Comparison of ENCODE assay signal across 14 cellular contexts in the genomic region with DNA sequence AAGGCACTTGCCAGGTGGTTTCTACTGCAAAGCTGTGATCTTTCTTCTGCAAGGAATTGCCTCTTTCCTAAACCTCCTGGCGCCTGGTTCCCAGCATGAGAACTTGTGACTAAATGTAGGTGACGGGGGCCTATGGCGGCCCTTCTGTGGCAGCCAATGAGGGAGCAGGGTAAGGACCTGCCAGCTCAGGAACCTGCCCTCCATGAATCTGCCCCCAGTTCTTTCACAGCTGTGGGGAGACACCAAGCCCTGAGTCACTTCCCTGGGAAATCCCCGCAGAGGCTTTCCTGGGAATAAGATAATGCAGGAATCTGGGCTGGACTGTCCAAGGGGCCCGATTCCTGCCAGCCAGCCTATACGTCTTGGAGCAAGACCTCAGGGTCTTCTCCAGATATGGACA. TPM values are rescaled to one million over a fixed set of nuclear protein-coding genes. Genes with fewer than 3 reads are reported as not detected.
A peak's percentile ranks its signal among the peaks of the same experiment; 100 is the strongest.
DNase-seq lines count a peak whose midpoint lies in the region; ATAC-seq and TF ChIP-seq lines count a peak whose summit lies in the region.
"Had no signal": no experiment of that assay in that cellular context is flagged by ENCODE, and none has a peak within 500 bp of the region (broad histone marks: within the 10 kb centered on the region; RNA-seq: fewer than 3 reads in every experiment).

No MANE protein-coding gene starts in this region.

- 60% methylated on average over 1 of the region's 6 CpGs for WGBS in right lobe of liver (ENCODE audit: insufficient coverage, low coverage, low lambda C conversion rate, missing lambda C conversion rate)
- WGBS in sigmoid colon, 2 donors: 86 to 92% methylated on average over 6 of the region's 6 CpGs

- peak overlapping the region; percentile 47 for H3K4me2 ChIP-seq in PC-3 (ENCODE audit: low read length)

- H3K4me1 ChIP-seq in PC-3 (ENCODE audit: insufficient read depth, low read length): peaks cover 13% of the 10 kb centered on the region
- H3K4me1 ChIP-seq in right lobe of liver: no peaks in the 10 kb centered on the region
- H3K4me1 ChIP-seq in sigmoid colon: no peaks in the 10 kb centered on the region

- no peak for TF ChIP-seq EP300 in sigmoid colon (IDR thresholded peaks at IDR 0.05)

- H3K27me3 ChIP-seq in PC-3 (ENCODE audit: low read length) (no peaks in the 10 kb centered on the region), right lobe of liver (no peaks in the 10 kb centered on the region), sigmoid colon (no peaks in the 10 kb centered on the region)

- H3K36me3 Mint-ChIP-seq in glutamatergic neuron (ENCODE audit: unreplicated experiment): no peaks in the 10 kb centered on the region
- H3K36me3 Mint-ChIP-seq in endothelial cell (ENCODE audit: low read depth, unreplicated experiment): no peaks in the 10 kb centered on the region
- H3K36me3 Mint-ChIP-seq: CD8-positive, alpha-beta T cell had no signal

- POLR2A ChIA-PET in PC-3 (lab: Charles Lee; ENCODE audit: unreplicated experiment): no interaction called here

- peak; percentile 92 for ATAC-seq in PC-3
- peak; percentile 33 to 69 (median 54) for ATAC-seq in right lobe of liver
- ATAC-seq: CD8-positive, alpha-beta T cell; naive thymus-derived CD8-positive, alpha-beta T cell had no signal

- peak overlapping the region; percentile 17; the same call in 1 of the 2 replicates for H3K9ac ChIP-seq in PC-3 (ENCODE audit: low read length)

- intact Hi-C loops in PC-3 (cut with micrococcal nuclease) (no loop called here), right lobe of liver (cut with DNase I) (no loop called here), sigmoid colon (cut with DNase I) (no loop called here)

- CTCF ChIA-PET in PC-3 (lab: Charles Lee): no interaction called here

- TF ChIP-seq POLR2A in right lobe of liver (IDR thresholded peaks at IDR 0.05) (no peak), sigmoid colon (IDR thresholded peaks at IDR 0.05) (no peak)

- BruUV-seq in PC-3 (replicated peaks; lab: Mats Ljungman, UMichigan): no TSS peak

- H3K4me3 Mint-ChIP-seq in glutamatergic neuron (ENCODE audit: unreplicated experiment): no peak overlapping the region
- H3K4me3 Mint-ChIP-seq in endothelial cell (ENCODE audit: unreplicated experiment): no peak overlapping the region
- H3K4me3 Mint-ChIP-seq: CD8-positive, alpha-beta T cell; naive thymus-derived CD8-positive, alpha-beta T cell had no signal

- H3K4me3 ChIP-seq in PC-3 (ENCODE audit: low read length) (no peak overlapping the region), choroid plexus epithelial cell (ENCODE audit: low read depth, low read length) (no peak overlapping the region), right lobe of liver (no peak overlapping the region), sigmoid colon (no peak overlapping the region)

- no peak for TF ChIP-seq CTCF in PC-3 (conservative IDR thresholded peaks at IDR 0.05; ENCODE audit: low read depth, low read length)
- no peak for TF ChIP-seq CTCF in choroid plexus epithelial cell (conservative IDR thresholded peaks at IDR 0.05; ENCODE audit: low read depth, low read length)
- no peak for TF ChIP-seq CTCF in right lobe of liver (IDR thresholded peaks at IDR 0.05)
- no peak for TF ChIP-seq CTCF in glutamatergic neuron (IDR thresholded peaks at IDR 0.05; ENCODE audit: partially characterized antibody, unreplicated experiment)
- TF ChIP-seq CTCF in sigmoid colon (IDR thresholded peaks at IDR 0.05): no peak
- TF ChIP-seq CTCF in endothelial cell (IDR thresholded peaks at IDR 0.05; ENCODE audit: unreplicated experiment): no peak

- no peaks in the 10 kb centered on the region for H3K9me2 ChIP-seq in PC-3 (replicated peaks; ENCODE audit: low read length)

- H3K27me3 Mint-ChIP-seq in glutamatergic neuron (ENCODE audit: unreplicated experiment) (peaks cover 5% of the 10 kb centered on the region), endothelial cell (ENCODE audit: unreplicated experiment) (peaks cover 6% of the 10 kb centered on the region)

- H3K27ac Mint-ChIP-seq in glutamatergic neuron (ENCODE audit: unreplicated experiment) (no peak overlapping the region), endothelial cell (ENCODE audit: unreplicated experiment) (no peak overlapping the region)
- H3K27ac Mint-ChIP-seq: CD8-positive, alpha-beta T cell had no signal

- H2AFZ ChIP-seq in PC-3 (ENCODE audit: low read length): no peak overlapping the region

- peak; percentile 82 for DNase-seq in Caki2 (ENCODE audit: low read depth)
- peak; percentile 63 for DNase-seq in PC-3
- peak; percentile 59 for DNase-seq in choroid plexus epithelial cell (ENCODE audit: low read depth)
- DNase-seq in right lobe of liver: no peak
- DNase-seq in NCI-H146 (lab: John Stamatoyannopoulos, UW): no peak
- no peak for DNase-seq in glutamatergic neuron
- no peak for DNase-seq in sigmoid colon
- no peak for DNase-seq in endothelial cell (ENCODE audit: low spot score)
- DNase-seq: activated CD4-positive, alpha-beta T cell treated with anti-CD3 and anti-CD28 coated beads for 48 hours; activated effector memory CD4-positive, alpha-beta T cell treated with anti-CD3 and anti-CD28 coated beads, Interleukin-2, amount 50 U/mL, for 16 hours; CD8-positive, alpha-beta T cell; naive thymus-derived CD8-positive, alpha-beta T cell; NCI-H446 treated with DMSO at 0.1 percent for 48 hours; SIG-M5 had no signal

- in situ Hi-C loops in Caki2 (cut with HindIII; ENCODE audit: low pct_unique_long_range_greater_than_20kb, low sequenced_read_pairs): no loop called here

- no peaks in the 10 kb centered on the region for H3K79me2 ChIP-seq in PC-3 (ENCODE audit: low read length)

- peak overlapping the region; percentile 34; the same call in 1 of the 2 replicates for H3K27ac ChIP-seq in PC-3 (ENCODE audit: low read length)
- no peak overlapping the region for H3K27ac ChIP-seq in right lobe of liver
- H3K27ac ChIP-seq in sigmoid colon: no peak overlapping the region

- no peaks in the 10 kb centered on the region for H3F3A ChIP-seq in PC-3 (ENCODE audit: low read length, unreplicated experiment)

- no peaks in the 10 kb centered on the region for H4K20me1 ChIP-seq in PC-3 (ENCODE audit: low read length)

- no peaks in the 10 kb centered on the region for H3K36me3 ChIP-seq in PC-3 (ENCODE audit: low read depth, low read length)
- no peaks in the 10 kb centered on the region for H3K36me3 ChIP-seq in right lobe of liver
- no peaks in the 10 kb centered on the region for H3K36me3 ChIP-seq in sigmoid colon

- H3K9me3 ChIP-seq in PC-3 (ENCODE audit: low read length) (no peaks in the 10 kb centered on the region), right lobe of liver (no peaks in the 10 kb centered on the region), sigmoid colon (no peaks in the 10 kb centered on the region)

- H3K4me1 Mint-ChIP-seq in glutamatergic neuron (ENCODE audit: low read depth, unreplicated experiment): peaks cover 9% of the 10 kb centered on the region
- H3K4me1 Mint-ChIP-seq in endothelial cell (ENCODE audit: unreplicated experiment): no peaks in the 10 kb centered on the region

- peaks cover 3% of the 10 kb centered on the region for H3K9me3 Mint-ChIP-seq in glutamatergic neuron (ENCODE audit: unreplicated experiment)
- no peaks in the 10 kb centered on the region for H3K9me3 Mint-ChIP-seq in endothelial cell (ENCODE audit: unreplicated experiment)

RNA-seq across cellular contexts. Expression of a gene that starts 56.7 kb away (rescaled TPM):
- total RNA-seq in Caki2 (2014; rRNA removed; shearing (Covaris generic); ENCODE audit: low replicate concordance): 233 and 268 TPM in 2 replicates
- total RNA-seq in PC-3 (2014; rRNA removed) (1.9 and 9.8 TPM in 2 replicates), right lobe of liver (100 to 1,000 TPM; 101 to 192 (median 123) TPM), glutamatergic neuron (ENCODE audit: unreplicated experiment) (598 TPM), sigmoid colon (100 to 1,000 TPM; 165 to 256 (median 194) TPM), endothelial cell (ENCODE audit: unreplicated experiment) (521 TPM)
- polyA plus RNA-seq in sigmoid colon: 100 to 1,000 TPM; 163 to 236 (median 171) TPM

Comparison
In these comparisons a context has a peak if more than half of its experiments do, and no peak if none do; other contexts are left out.
1. DNase-seq: peak in Caki2 (single experiment), PC-3 (single experiment) and choroid plexus epithelial cell (single experiment); none in right lobe of liver (0 of 3), NCI-H146 (single experiment), glutamatergic neuron (single experiment), sigmoid colon (single experiment) and endothelial cell (single experiment).